In the genomic region with DNA sequence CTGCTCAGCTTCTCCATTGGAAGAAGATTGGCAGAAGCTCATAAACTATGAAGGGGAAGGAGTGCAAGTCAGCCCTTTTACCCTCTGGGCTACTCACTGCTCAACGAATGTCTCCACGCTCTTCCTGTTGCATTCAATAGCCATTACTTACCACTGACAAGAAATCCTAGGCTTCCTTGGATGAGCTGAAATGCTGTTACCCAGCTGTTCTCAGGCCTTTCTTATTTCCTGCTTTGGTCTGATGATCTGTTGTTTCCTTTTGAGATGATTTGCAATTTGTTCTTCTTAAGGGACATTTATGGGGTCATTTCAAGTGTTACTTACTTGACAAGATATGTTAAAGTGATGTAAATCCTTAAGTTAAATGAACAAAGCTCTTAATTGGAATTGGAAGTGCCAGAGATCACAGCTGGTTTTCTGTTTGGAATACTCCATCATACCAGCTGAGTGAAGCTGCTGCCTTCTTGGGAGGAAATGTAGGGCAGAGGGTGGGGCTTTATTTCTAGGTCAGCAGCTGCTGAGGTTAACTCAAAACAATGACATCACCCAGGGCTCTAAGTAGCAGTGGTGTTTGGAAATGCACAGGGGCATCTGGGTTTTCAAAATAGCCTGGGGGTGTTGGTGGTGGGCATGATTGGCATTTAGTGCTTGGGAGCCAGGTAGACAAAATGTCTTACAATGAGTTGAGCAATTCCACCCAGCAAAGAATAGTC, we compare ENCODE assay signal across 8 cellular contexts.
A peak's percentile ranks its signal among the peaks of the same experiment; 100 is the strongest.
DNase-seq lines count a peak whose midpoint lies in the region; ATAC-seq lines count a peak whose summit lies in the region.

No MANE protein-coding gene starts in this region.

- no peaks in the 10 kb centered on the region for H3K9me3 Mint-ChIP-seq in CD4-positive, alpha-beta memory T cell
- no peaks in the 10 kb centered on the region for H3K9me3 Mint-ChIP-seq in effector memory CD8-positive, alpha-beta T cell
- no peaks in the 10 kb centered on the region for H3K9me3 Mint-ChIP-seq in naive thymus-derived CD4-positive, alpha-beta T cell

- peak overlapping the region; percentile 78 for H3K27ac ChIP-seq in CD4-positive, alpha-beta memory T cell (ENCODE audit: low read depth, low read length)
- peak overlapping the region; percentile 55 for H3K27ac ChIP-seq in naive thymus-derived CD4-positive, alpha-beta T cell (ENCODE audit: low read depth, low read length)

- no peaks in the 10 kb centered on the region for H3K27me3 Mint-ChIP-seq in CD4-positive, alpha-beta memory T cell
- H3K27me3 Mint-ChIP-seq in effector memory CD8-positive, alpha-beta T cell = no peaks in the 10 kb centered on the region
- H3K27me3 Mint-ChIP-seq in naive thymus-derived CD4-positive, alpha-beta T cell = no peaks in the 10 kb centered on the region

- DNase-seq in CD4-positive, alpha-beta memory T cell = peak; percentile 71 to 84 (median 79)
- DNase-seq in T follicular helper cell (ENCODE audit: low read depth) = peak; percentile 36
- peak; percentile 53 to 59 (median 58) for DNase-seq in effector memory CD8-positive, alpha-beta T cell
- peak in 8 of 9 donors; percentile 20 to 64 (median 56) for DNase-seq in naive thymus-derived CD4-positive, alpha-beta T cell
- DNase-seq in NCI-H345 (lab: John Stamatoyannopoulos, UW) = no peak
- no peak for DNase-seq in stimulated activated CD4-positive, alpha-beta T cell treated with anti-CD3 and anti-CD28 coated beads, Interleukin-2, amount 100 ng/mL, for 48 hours
- no peak for DNase-seq in GOT3 (lab: John Stamatoyannopoulos, UW)

- intact Hi-C loops in CD4-positive, alpha-beta memory T cell (cut with micrococcal nuclease) = loop anchor here (1.0 to 10.0 kb wide), 2 partner anchors 62 to 1005 kb away; a partner anchor contains a TSS
- intact Hi-C loops in naive thymus-derived CD4-positive, alpha-beta T cell (cut with micrococcal nuclease) = loop anchor here (5.0 to 10.0 kb wide), 2 partner anchors 515 to 1002 kb away; a partner anchor contains a TSS

- no peaks in the 10 kb centered on the region for H3K9me3 ChIP-seq in CD4-positive, alpha-beta memory T cell (ENCODE audit: control insufficient read depth in 1 of 2, low read length in 2 of 2)
- no peaks in the 10 kb centered on the region for H3K9me3 ChIP-seq in naive thymus-derived CD4-positive, alpha-beta T cell (ENCODE audit: control insufficient read depth in 2 of 3, low read length in 3 of 3)

- no peaks in the 10 kb centered on the region for H3K36me3 ChIP-seq in CD4-positive, alpha-beta memory T cell (ENCODE audit: insufficient read depth, low read length)
- no peaks in the 10 kb centered on the region for H3K36me3 ChIP-seq in naive thymus-derived CD4-positive, alpha-beta T cell (ENCODE audit: control insufficient read depth in 2 of 3, insufficient read depth in 3 of 3, low read length in 3 of 3)

- peaks cover 31 to 66% (median 44%) of the 10 kb centered on the region in 4 donors for H3K4me1 Mint-ChIP-seq in CD4-positive, alpha-beta memory T cell
- peaks cover 23% of the 10 kb centered on the region in 2 donors for H3K4me1 Mint-ChIP-seq in effector memory CD8-positive, alpha-beta T cell (ENCODE audit: low read depth in 2 of 2)
- peaks cover 19 to 40% (median 34%) of the 10 kb centered on the region in 7 donors for H3K4me1 Mint-ChIP-seq in naive thymus-derived CD4-positive, alpha-beta T cell

- peak; percentile 97 for ATAC-seq in effector memory CD8-positive, alpha-beta T cell (replicated peaks)
- peak; percentile 95 for ATAC-seq in naive thymus-derived CD4-positive, alpha-beta T cell
- no peak for ATAC-seq in GM21529 (IDR thresholded peaks at IDR 0.05; ENCODE audit: unreplicated experiment)

- CTCF ChIA-PET in CD4-positive, alpha-beta memory T cell (lab: Charles Lee; ENCODE audit: partially characterized antibody) = interaction anchor here (0.6 to 8.9 kb wide), 31 partner anchors 9 to 396 kb away, joined by 3 to 78 read pairs (median 4); a partner anchor contains a TSS
- CTCF ChIA-PET in naive thymus-derived CD4-positive, alpha-beta T cell (lab: Charles Lee) = interaction anchor here (0.6 to 3.0 kb wide), 22 partner anchors 8 to 773 kb away, joined by 3 to 21 read pairs (median 4); a partner anchor contains a TSS

- POLR2A ChIA-PET in CD4-positive, alpha-beta memory T cell (lab: Charles Lee; ENCODE audit: partially characterized antibody) = interaction anchor here (0.7 to 4.5 kb wide), 25 partner anchors 8 to 596 kb away, joined by 3 to 33 read pairs (median 5); a partner anchor contains a TSS
- POLR2A ChIA-PET in naive thymus-derived CD4-positive, alpha-beta T cell (lab: Charles Lee) = interaction anchor here (0.5 to 2.3 kb wide), 13 partner anchors 8 to 291 kb away, joined by 3 to 12 read pairs (median 3); a partner anchor contains a TSS

- H3K27me3 ChIP-seq in CD4-positive, alpha-beta memory T cell (ENCODE audit: insufficient read depth, low read length) = no peaks in the 10 kb centered on the region
- no peaks in the 10 kb centered on the region for H3K27me3 ChIP-seq in naive thymus-derived CD4-positive, alpha-beta T cell (ENCODE audit: control insufficient read depth in 2 of 2, insufficient read depth in 2 of 2, low read length in 2 of 2)

- H3K4me3 Mint-ChIP-seq in CD4-positive, alpha-beta memory T cell = peak overlapping the region; percentile 76 to 93 (median 81)
- peak overlapping the region; percentile 72 to 81 for H3K4me3 Mint-ChIP-seq in effector memory CD8-positive, alpha-beta T cell
- H3K4me3 Mint-ChIP-seq in naive thymus-derived CD4-positive, alpha-beta T cell = peak overlapping the region in 9 of 10 donors; percentile 43 to 75 (median 66)

- H3K27ac Mint-ChIP-seq in CD4-positive, alpha-beta memory T cell = peak overlapping the region; percentile 93 to 99 (median 98)
- peak overlapping the region; percentile 96 to 98 for H3K27ac Mint-ChIP-seq in effector memory CD8-positive, alpha-beta T cell
- peak overlapping the region; percentile 83 to 97 (median 89) for H3K27ac Mint-ChIP-seq in naive thymus-derived CD4-positive, alpha-beta T cell

- peak overlapping the region; percentile 11 to 34 for H3K4me3 ChIP-seq in CD4-positive, alpha-beta memory T cell (ENCODE audit: low read length in 2 of 2)
- peak overlapping the region; percentile 28 for H3K4me3 ChIP-seq in naive thymus-derived CD4-positive, alpha-beta T cell (ENCODE audit: low read length)

- no peaks in the 10 kb centered on the region for H3K36me3 Mint-ChIP-seq in CD4-positive, alpha-beta memory T cell
- peaks cover 17% of the 10 kb centered on the region for H3K36me3 Mint-ChIP-seq in effector memory CD8-positive, alpha-beta T cell (ENCODE audit: insufficient read depth)
- peaks cover 0 to 12% (median 3%) of the 10 kb centered on the region in 5 donors for H3K36me3 Mint-ChIP-seq in naive thymus-derived CD4-positive, alpha-beta T cell

- peaks cover 50% of the 10 kb centered on the region for H3K4me1 ChIP-seq in CD4-positive, alpha-beta memory T cell (ENCODE audit: insufficient read depth, low read length)
- H3K4me1 ChIP-seq in naive thymus-derived CD4-positive, alpha-beta T cell (ENCODE audit: control insufficient read depth in 2 of 2, insufficient read depth in 2 of 2, low read length in 2 of 2) = peaks cover 11 to 25% of the 10 kb centered on the region in 2 donors

Comparison
In these comparisons a context has a peak if more than half of its experiments do, and no peak if none do; other contexts are left out.
1. DNase-seq: peak in CD4-positive, alpha-beta memory T cell (5 of 5), T follicular helper cell (single experiment), effector memory CD8-positive, alpha-beta T cell (3 of 3) and naive thymus-derived CD4-positive, alpha-beta T cell (8 of 9); none in NCI-H345 (single experiment), stimulated activated CD4-positive, alpha-beta T cell treated with anti-CD3 and anti-CD28 coated beads, Interleukin-2, amount 100 ng/mL, for 48 hours (0 of 2) and GOT3 (single experiment).
2. Peak in every context shown above with its lines, with median percentiles within 50 percentile points of each other: H3K27ac Mint-ChIP-seq and H3K4me3 Mint-ChIP-seq.